Comparison of ENCODE assay signal across 12 cellular contexts in genomic region chr3:108493862-108494261, GRCh38. TPM values are rescaled to one million over a fixed set of nuclear protein-coding genes. Genes with fewer than 3 reads are reported as not detected.
DNase-seq lines count a peak whose midpoint lies in the region; ATAC-seq, FAIRE-seq and TF ChIP-seq lines count a peak whose summit lies in the region.
"Had no signal": no experiment of that assay in that cellular context is flagged by ENCODE, and none has a peak within 500 bp of the region (broad histone marks: within the 10 kb centered on the region; RNA-seq: fewer than 3 reads in every experiment).

No MANE protein-coding gene starts in this region.

- WGBS in GM12878 (ENCODE audit: insufficient coverage, insufficient replicate concordance, low lambda C conversion rate, missing lambda C conversion rate) = 25% methylated on average over 2 of the region's 2 CpGs

- DNase-seq in NCI-H2196 (lab: John Stamatoyannopoulos, UW; ENCODE audit: unreplicated experiment) (peak; percentile 12), NCI-H2196 treated with DMSO at 0.1 percent for 48 hours (lab: John Stamatoyannopoulos, UW; ENCODE audit: unreplicated experiment) (no peak), KBM-7 (peak; percentile 24), GM12878 (ENCODE audit: low read depth, low spot score) (no peak), osteocyte (ENCODE audit: extremely low spot score, unreplicated experiment) (no peak)
- DNase-seq in activated T-helper 2 cell treated with anti-CD3 and anti-CD28 coated beads, Interferon-gamma antibody, Interleukin-2, Interleukin-4, amounts not matched to agents 10 μg/mL and 5 μg/mL and 100 μg/mL, durations not matched to agents 14 hours and 24 hours and 36 hours (ENCODE audit: low spot score) = no peak
- DNase-seq: activated CD8-positive, alpha-beta memory T cell treated with anti-CD3 and anti-CD28 coated beads, Interleukin-2, amount 50 U/mL, for 48 hours; CD4-positive, CD25-positive, alpha-beta regulatory T cell; NCI-H2029; stimulated activated naive CD4-positive, alpha-beta T cell had no signal

- no peak overlapping the region for H3K4me3 Mint-ChIP-seq in osteocyte (ENCODE audit: unreplicated experiment)
- H3K4me3 Mint-ChIP-seq in activated T-helper 2 cell treated with anti-CD3 and anti-CD28 coated beads, Interferon-gamma antibody, Interleukin-2, Interleukin-4, amounts not matched to agents 10 μg/mL and 5 μg/mL and 100 μg/mL, durations not matched to agents 14 hours and 24 hours and 36 hours (ENCODE audit: low read depth) = no peak overlapping the region
- H3K4me3 Mint-ChIP-seq: CD4-positive, CD25-positive, alpha-beta regulatory T cell had no signal

- SMC1A ChIA-PET in GM12878 (lab: Charles Lee; ENCODE audit: uncharacterized antibody, unreplicated experiment) = interaction anchor here (10.4 kb wide), 1 partner anchor 60 kb away, joined by 98 read pairs; no protein-coding TSS in a partner anchor

- H3K4me2 ChIP-seq in GM12878 (ENCODE audit: control insufficient read depth, insufficient read depth) = no peak overlapping the region

- no peaks in the 10 kb centered on the region for H3K9me3 ChIP-seq in GM12878 (replicated peaks; ENCODE audit: control insufficient read depth, insufficient read depth, low read length)

- H3K79me2 ChIP-seq in GM12878 (ENCODE audit: control insufficient read depth, insufficient read depth, low read length) = no peaks in the 10 kb centered on the region

- H3K27ac Mint-ChIP-seq in osteocyte (ENCODE audit: unreplicated experiment) = no peak overlapping the region
- no peak overlapping the region for H3K27ac Mint-ChIP-seq in activated T-helper 2 cell treated with anti-CD3 and anti-CD28 coated beads, Interferon-gamma antibody, Interleukin-2, Interleukin-4, amounts not matched to agents 10 μg/mL and 5 μg/mL and 100 μg/mL, durations not matched to agents 14 hours and 24 hours and 36 hours
- H3K27ac Mint-ChIP-seq: CD4-positive, CD25-positive, alpha-beta regulatory T cell had no signal

- no peak for TF ChIP-seq RAD21 in GM12878 (IDR thresholded peaks at IDR 0.05; ENCODE audit: insufficient read depth, low read depth, low read length)

- no peak overlapping the region for H2AFZ ChIP-seq in GM12878 (ENCODE audit: control insufficient read depth, low read depth, low read length)

- BruUV-seq in GM12878 (replicated peaks; lab: Mats Ljungman, UMichigan) = no TSS peak

- CTCF ChIA-PET in GM12878 (lab: Yijun Ruan, JAX) = interaction anchor here (3.0 kb wide), 1 partner anchor 59 kb away, joined by 26 read pairs; no protein-coding TSS in a partner anchor

- intact Hi-C loops in GM12878 (cut with micrococcal nuclease; ENCODE audit: unreplicated experiment) = no loop called here
- intact Hi-C loops in activated T-helper 2 cell treated with anti-CD3 and anti-CD28 coated beads, Interferon-gamma antibody, Interleukin-2, Interleukin-4, amounts not matched to agents 10 μg/mL and 5 μg/mL and 100 μg/mL, durations not matched to agents 14 hours and 24 hours and 36 hours (cut with micrococcal nuclease) = no loop called here

- no peaks in the 10 kb centered on the region for H3K36me3 Mint-ChIP-seq in osteocyte (ENCODE audit: unreplicated experiment)
- no peaks in the 10 kb centered on the region for H3K36me3 Mint-ChIP-seq in activated T-helper 2 cell treated with anti-CD3 and anti-CD28 coated beads, Interferon-gamma antibody, Interleukin-2, Interleukin-4, amounts not matched to agents 10 μg/mL and 5 μg/mL and 100 μg/mL, durations not matched to agents 14 hours and 24 hours and 36 hours (ENCODE audit: low read depth)
- H3K36me3 Mint-ChIP-seq: CD4-positive, CD25-positive, alpha-beta regulatory T cell had no signal

- no peaks in the 10 kb centered on the region for H4K20me1 ChIP-seq in GM12878 (ENCODE audit: control insufficient read depth, insufficient read depth)

- no peak overlapping the region for H3K4me3 ChIP-seq in GM12878

- H3K4me1 Mint-ChIP-seq in osteocyte (ENCODE audit: unreplicated experiment) = peaks cover 4% of the 10 kb centered on the region
- peaks cover 6% of the 10 kb centered on the region for H3K4me1 Mint-ChIP-seq in activated T-helper 2 cell treated with anti-CD3 and anti-CD28 coated beads, Interferon-gamma antibody, Interleukin-2, Interleukin-4, amounts not matched to agents 10 μg/mL and 5 μg/mL and 100 μg/mL, durations not matched to agents 14 hours and 24 hours and 36 hours (ENCODE audit: low read depth)

- in situ Hi-C loops in KBM-7 (cut with MboI; ENCODE audit: low pct_unique_long_range_greater_than_20kb, low sequenced_read_pairs) = loop anchor here (25.0 kb wide), 1 partner anchor 418 kb away; no protein-coding TSS in a partner anchor
- in situ Hi-C loops in GM12878 (cut with MboI) = loop anchor here (5.0 to 10.0 kb wide), 2 partner anchors 61 to 588 kb away; no protein-coding TSS in a partner anchor

- ATAC-seq in GM12878 = peak; percentile 42; the same call in 2 of the 3 replicates
- ATAC-seq in HG03108 (IDR thresholded peaks at IDR 0.05; ENCODE audit: unreplicated experiment) = no peak
- no peak for ATAC-seq in HG03442 (IDR thresholded peaks at IDR 0.05; ENCODE audit: unreplicated experiment)

- TF ChIP-seq EP300 in GM12878 (IDR thresholded peaks at IDR 0.05; ENCODE audit: borderline replicate concordance in 1 of 2, control insufficient read depth in 1 of 2, low read depth in 2 of 2, low read length in 2 of 2) = no peak

- no peaks in the 10 kb centered on the region for H3K9me3 Mint-ChIP-seq in osteocyte (ENCODE audit: unreplicated experiment)
- H3K9me3 Mint-ChIP-seq in activated T-helper 2 cell treated with anti-CD3 and anti-CD28 coated beads, Interferon-gamma antibody, Interleukin-2, Interleukin-4, amounts not matched to agents 10 μg/mL and 5 μg/mL and 100 μg/mL, durations not matched to agents 14 hours and 24 hours and 36 hours = no peaks in the 10 kb centered on the region
- H3K9me3 Mint-ChIP-seq: CD4-positive, CD25-positive, alpha-beta regulatory T cell had no signal

- no peak overlapping the region for H3K9ac ChIP-seq in GM12878 (ENCODE audit: control insufficient read depth, insufficient read depth, low read length)

- H3K4me1 ChIP-seq in GM12878 (ENCODE audit: control insufficient read depth, insufficient read depth, low read length) = no peaks in the 10 kb centered on the region

- peak in 1 of 3 experiments; percentile 11; a peak in 2 of 6 replicates for TF ChIP-seq CTCF in GM12878 (IDR thresholded peaks at IDR 0.05 in 2 of 3, conservative IDR thresholded peaks at IDR 0.05 in 1 of 3; ENCODE audit: control insufficient read depth in 2 of 3, extremely low read depth in 1 of 3, insufficient read depth in 1 of 3, low read depth in 3 of 3, low read length in 3 of 3)
- peak; percentile 44 for TF ChIP-seq CTCF in osteocyte (IDR thresholded peaks at IDR 0.05)

- H3K27me3 ChIP-seq in GM12878 (replicated peaks in 1 of 2; ENCODE audit: control insufficient read depth in 2 of 2, insufficient read depth in 2 of 2, low read length in 1 of 2) = no peaks in the 10 kb centered on the region

- FAIRE-seq in GM12878 (lab: Jason Lieb, UNC) = no peak

- POLR2A ChIA-PET in GM12878 (lab: Charles Lee) = no interaction called here

- RAD21 ChIA-PET in GM12878 (lab: Charles Lee; ENCODE audit: unreplicated experiment) = no interaction called here

- H3K27ac ChIP-seq in GM12878 (ENCODE audit: control insufficient read depth, insufficient read depth) = no peak overlapping the region

- no peaks in the 10 kb centered on the region for H3K36me3 ChIP-seq in GM12878 (ENCODE audit: control insufficient read depth in 2 of 2, insufficient read depth in 2 of 2, low read length in 1 of 2)

- peaks cover 13% of the 10 kb centered on the region for H3K27me3 Mint-ChIP-seq in osteocyte (ENCODE audit: unreplicated experiment)
- H3K27me3 Mint-ChIP-seq in activated T-helper 2 cell treated with anti-CD3 and anti-CD28 coated beads, Interferon-gamma antibody, Interleukin-2, Interleukin-4, amounts not matched to agents 10 μg/mL and 5 μg/mL and 100 μg/mL, durations not matched to agents 14 hours and 24 hours and 36 hours (ENCODE audit: low read depth) = peaks cover 7% of the 10 kb centered on the region

- no peak for TF ChIP-seq POLR2A in GM12878 (IDR thresholded peaks at IDR 0.05; ENCODE audit: low read depth, low read length)

RNA-seq across cellular contexts. Expression of gene MYH15, which starts 16.5 kb away (rescaled TPM):
- 3.5 TPM in 2 replicates for total RNA-seq in GM12878 (2013; cell fraction: nucleolus; rRNA removed)
- total RNA-seq in GM12878 (2014; rRNA removed) (0.06 and 0.16 TPM in 2 replicates), GM12878 (2014; rRNA removed; fragmentation: Illumina TruSeq; extraction: Trizol) (0.09 and 0.13 TPM in 2 replicates), GM12878 (2021) (0.05 and 0.13 TPM in 2 replicates), osteocyte (0.05 and 0.08 TPM in 2 replicates)
- 0.05 TPM for polyA plus RNA-seq in GM12878 (2011; ENCODE audit: low read depth)
- polyA plus RNA-seq in GM12878 (2011; rRNA removed) (0.27 and 0.40 TPM in 2 replicates), GM12878 (2014; fragmentation: Illumina TruSeq; extraction: Trizol) (0.07 and 0.13 TPM in 2 replicates), GM12878 (2014; fragmentation: Nextera tagmentation; extraction: Ambion mirVana) (under 1 TPM; 0.06 to 0.09 TPM), GM12878 (2014; rRNA removed) (0.05 and 0.13 TPM in 2 replicates), GM12878 (2016; fragmentation: Nextera tagmentation; extraction: Ambion mirVana) (under 1 TPM in 1 of 2 experiments, not detected in 1; 0.12 TPM)
- 0.12 TPM in 2 replicates for polyA plus RNA-seq in GM12878 (2011; cell fraction: cytosol; rRNA removed)
- polyA plus RNA-seq in GM12878 (2011; cell fraction: nucleus; rRNA removed) = 0.99 and 1.2 TPM in 2 replicates
- polyA plus RNA-seq in GM12878 (2012) = 0.13 and 0.14 TPM in 2 replicates
- 0.21 and 0.66 TPM in 2 replicates for polyA minus RNA-seq in GM12878 (2011; rRNA and poly(A)+ RNA removed)
- 0.27 TPM in 1 of 2 replicates, not detected in the other for polyA minus RNA-seq in GM12878 (2011; cell fraction: cytosol; rRNA and poly(A)+ RNA removed)
- 0.73 and 0.96 TPM in 2 replicates for polyA minus RNA-seq in GM12878 (2011; cell fraction: nucleus; rRNA and poly(A)+ RNA removed)
- 0.09 and 0.14 TPM in 2 replicates for total RNA-seq in activated T-helper 2 cell treated with anti-CD3 and anti-CD28 coated beads, Interferon-gamma antibody, Interleukin-2, Interleukin-4, amounts not matched to agents 10 μg/mL and 5 μg/mL and 100 μg/mL, durations not matched to agents 14 hours and 24 hours and 36 hours

Comparison
In these comparisons a context has a peak if more than half of its experiments do, and no peak if none do; other contexts are left out.
1. DNase-seq: peak in NCI-H2196 (single experiment) and KBM-7 (single experiment); none in NCI-H2196 treated with DMSO at 0.1 percent for 48 hours (single experiment), GM12878 (single experiment), osteocyte (single experiment) and activated T-helper 2 cell treated with anti-CD3 and anti-CD28 coated beads, Interferon-gamma antibody, Interleukin-2, Interleukin-4, amounts not matched to agents 10 μg/mL and 5 μg/mL and 100 μg/mL, durations not matched to agents 14 hours and 24 hours and 36 hours (single experiment).